Comparison of ENCODE assay signal across 21 cellular contexts in genomic region chr7:1916621-1916970, GRCh38.
DNase-seq lines count a peak whose midpoint lies in the region; ATAC-seq, FAIRE-seq and TF ChIP-seq lines count a peak whose summit lies in the region.
"Had no signal": no experiment of that assay in that cellular context is flagged by ENCODE, and none has a peak within 500 bp of the region (broad histone marks: within the 10 kb centered on the region; RNA-seq: fewer than 3 reads in every experiment).

No MANE protein-coding gene starts in this region.

- H4K20me1 ChIP-seq in GM23338 (replicated peaks; ENCODE audit: insufficient read depth), result no peaks in the 10 kb centered on the region
- peaks cover 2 to 5% of the 10 kb centered on the region in 2 experiments for H4K20me1 ChIP-seq in H1 (replicated peaks in 1 of 2; ENCODE audit: control insufficient read depth in 1 of 2, insufficient read depth in 2 of 2, low read length in 2 of 2)

- H3K27me3 Mint-ChIP-seq in CD14-positive monocyte (ENCODE audit: low read depth in 3 of 3) (peaks cover 0 to 5% (median 0%) of the 10 kb centered on the region in 3 donors), GM23338 (ENCODE audit: insufficient read depth, low read depth, poor library complexity) (peaks cover 1% of the 10 kb centered on the region)

- TF ChIP-seq RAD21 in H1 (IDR thresholded peaks at IDR 0.05 in 1 of 2, conservative IDR thresholded peaks at IDR 0.05 in 1 of 2; ENCODE audit: low read depth in 2 of 2, low read length in 2 of 2), result no peak

- POLR2A ChIA-PET in H1 (lab: Charles Lee; ENCODE audit: partially characterized antibody), result no interaction called here

- H3K4me1 Mint-ChIP-seq in CD14-positive monocyte (peaks cover 46% of the 10 kb centered on the region), GM23338 (peaks cover 4% of the 10 kb centered on the region)

- H3K4me1 ChIP-seq in GM23338 (ENCODE audit: insufficient read depth) (no peaks in the 10 kb centered on the region), H1 (replicated peaks in 1 of 4; ENCODE audit: control insufficient read depth in 3 of 4, insufficient read depth in 4 of 4, low read length in 3 of 4) (no peaks in the 10 kb centered on the region; a peak in 1 of 7 replicates), neuronal stem cell (ENCODE audit: control insufficient read depth in 2 of 2, insufficient read depth in 1 of 2, low read depth in 1 of 2, low read length in 2 of 2) (peaks cover 0 to 2% of the 10 kb centered on the region in 2 donors)
- H3K4me1 ChIP-seq: HAP-1, SJCRH30 had no signal

- H3K36me3 Mint-ChIP-seq in CD14-positive monocyte (peaks cover 20 to 33% of the 10 kb centered on the region in 2 donors), GM23338 (ENCODE audit: low read depth) (no peaks in the 10 kb centered on the region)

- no peak overlapping the region for H3K23ac ChIP-seq in H1 (ENCODE audit: insufficient read length)
- peak overlapping the region; percentile 86 for H3K23ac ChIP-seq in neuronal stem cell (ENCODE audit: low read depth, low read length, poor library complexity)

- H4K5ac ChIP-seq in H1 (ENCODE audit: insufficient read length, low read depth, low read length), result no peak overlapping the region

- H3K79me1 ChIP-seq in H1 (ENCODE audit: low read depth, low read length) (no peaks in the 10 kb centered on the region; the same call in 1 of the 2 replicates), neuronal stem cell (ENCODE audit: low read depth, low read length) (peaks cover 9% of the 10 kb centered on the region)

- intact Hi-C loops in CD14-positive monocyte (cut with micrococcal nuclease), result no loop called here

- no peak overlapping the region for H3K18ac ChIP-seq in H1 (ENCODE audit: extremely low read depth, low read length)
- no peak overlapping the region for H3K18ac ChIP-seq in neuronal stem cell (ENCODE audit: low read length)

- TF ChIP-seq CTCF in CD14-positive monocyte (IDR thresholded peaks at IDR 0.05) (no peak), GM23338 (conservative IDR thresholded peaks at IDR 0.05; ENCODE audit: low read depth in 2 of 2) (no peak), H1 (IDR thresholded peaks at IDR 0.05; ENCODE audit: control extremely low read depth in 1 of 3, insufficient read depth in 1 of 3, low read depth in 1 of 3, low read length in 3 of 3) (no peak)

- H3K14ac ChIP-seq in H1 (ENCODE audit: insufficient read length), result no peak overlapping the region
- peak overlapping the region; percentile 76 for H3K14ac ChIP-seq in neuronal stem cell (ENCODE audit: low read length)

- H3K27ac ChIP-seq in GM23338 (ENCODE audit: low read depth), result no peak overlapping the region
- H3K27ac ChIP-seq in H1 (ENCODE audit: low read depth, low read length), result no peak overlapping the region
- no peak overlapping the region for H3K27ac ChIP-seq in neuronal stem cell (replicated peaks; ENCODE audit: low read length)
- H3K27ac ChIP-seq: C4-2B, KMS-11, PC-9, SJCRH30 had no signal

- no peaks in the 10 kb centered on the region for H3K9me3 ChIP-seq in H1 (ENCODE audit: insufficient read depth in 2 of 2, low read depth in 1 of 2, low read length in 1 of 2)
- H3K9me3 ChIP-seq in neuronal stem cell (replicated peaks in 1 of 2; ENCODE audit: control insufficient read depth in 2 of 2, insufficient read depth in 1 of 2, low read depth in 1 of 2, low read length in 2 of 2), result no peaks in the 10 kb centered on the region
- H3K9me3 ChIP-seq: HAP-1, SJCRH30 had no signal

- no peak overlapping the region for H3K56ac ChIP-seq in H1 (replicated peaks; ENCODE audit: insufficient read length, low read depth, low read length)

- no peaks in the 10 kb centered on the region for H3K23me2 ChIP-seq in H1 (ENCODE audit: low read depth, low read length)

- H3K9me2 ChIP-seq in GM23338 (ENCODE audit: insufficient read depth), result no peaks in the 10 kb centered on the region

- H3K4ac ChIP-seq in H1 (replicated peaks; ENCODE audit: insufficient read length, low read depth, low read length) (no peak overlapping the region), neuronal stem cell (ENCODE audit: low read length) (no peak overlapping the region)

- H2BK15ac ChIP-seq in H1 (ENCODE audit: low read length) (no peak overlapping the region), neuronal stem cell (ENCODE audit: low read length) (no peak overlapping the region)

- H3K36me3 ChIP-seq in GM23338 (ENCODE audit: insufficient read depth) (no peaks in the 10 kb centered on the region), H1 (ENCODE audit: control insufficient read depth in 2 of 4, insufficient read depth in 4 of 4, low read length in 3 of 4) (no peaks in the 10 kb centered on the region), neuronal stem cell (replicated peaks in 1 of 2; ENCODE audit: control insufficient read depth in 2 of 2, insufficient read depth in 2 of 2, low read length in 2 of 2) (no peaks in the 10 kb centered on the region)
- H3K36me3 ChIP-seq: HAP-1, SJCRH30 had no signal

- no peak for FAIRE-seq in H1 (lab: Jason Lieb, UNC)
- FAIRE-seq: GM12892, GM19239 had no signal

- no peaks in the 10 kb centered on the region for H3K9me3 Mint-ChIP-seq in CD14-positive monocyte
- H3K9me3 Mint-ChIP-seq in GM23338, result no peaks in the 10 kb centered on the region; the same call in 2 of the 3 replicates
- H3K9me3 Mint-ChIP-seq: HFFc6, IgD-negative memory B cell had no signal

- H3K27me3 ChIP-seq in GM23338 (ENCODE audit: insufficient read depth) (no peaks in the 10 kb centered on the region), H1 (replicated peaks in 1 of 4; ENCODE audit: control insufficient read depth in 3 of 4, extremely low read depth in 1 of 4, insufficient read depth in 3 of 4, low read length in 3 of 4) (no peaks in the 10 kb centered on the region), neuronal stem cell (ENCODE audit: control insufficient read depth in 3 of 3, insufficient read depth in 3 of 3, low read depth in 1 of 3, low read length in 3 of 3) (no peaks in the 10 kb centered on the region)
- H3K27me3 ChIP-seq: SJCRH30 had no signal

- no peak overlapping the region for H3K4me3 Mint-ChIP-seq in CD14-positive monocyte
- H3K4me3 Mint-ChIP-seq in GM23338, result no peak overlapping the region
- H3K4me3 Mint-ChIP-seq: HFFc6, IgD-negative memory B cell had no signal

- no peaks in the 10 kb centered on the region for H3F3A ChIP-seq in GM23338 (replicated peaks; ENCODE audit: low read depth)

- H3K4me2 ChIP-seq in GM23338 (no peak overlapping the region), H1 (ENCODE audit: insufficient read depth in 1 of 2, low read depth in 2 of 2, low read length in 2 of 2) (no peak overlapping the region), neuronal stem cell (ENCODE audit: insufficient read depth, low read length, poor library complexity, severe bottlenecking) (no peak overlapping the region)
- H3K4me2 ChIP-seq: KMS-11, PC-9 had no signal

- TF ChIP-seq POLR2A in H1 (IDR thresholded peaks at IDR 0.05; ENCODE audit: control extremely low read depth in 1 of 2, low read depth in 2 of 2, low read length in 2 of 2), result no peak

- H3K4me3 ChIP-seq in GM23338, result no peak overlapping the region
- H3K4me3 ChIP-seq in H1 (ENCODE audit: extremely low read depth in 1 of 4, insufficient read depth in 2 of 4, low read depth in 3 of 4, low read length in 4 of 4), result no peak overlapping the region
- no peak overlapping the region for H3K4me3 ChIP-seq in neuronal stem cell (ENCODE audit: low read length in 2 of 2)
- H3K4me3 ChIP-seq: HAP-1, PC-9, SJCRH30 had no signal

- H2AFZ ChIP-seq in GM23338, result no peak overlapping the region
- H2AFZ ChIP-seq in H1 (ENCODE audit: low read length), result no peak overlapping the region
- H2AFZ ChIP-seq in neuronal stem cell (ENCODE audit: low read length), result no peak overlapping the region
- H2AFZ ChIP-seq: PC-9 had no signal

- H4K91ac ChIP-seq in H1 (replicated peaks; ENCODE audit: insufficient read length, low read length) (no peak overlapping the region), neuronal stem cell (ENCODE audit: low read depth, low read length, poor library complexity) (peak overlapping the region; percentile 22)

- WGBS in H1 (ENCODE audit: extremely low coverage in 1 of 2, insufficient coverage in 1 of 2, insufficient read length in 1 of 2, insufficient replicate concordance in 2 of 2, low coverage in 1 of 2, low lambda C conversion rate in 2 of 2, missing lambda C conversion rate in 1 of 2), 2 experiments, result 86% methylated on average over 9 of the region's 15 CpGs; no CpG with 5 or more reads in 1 of the 2 experiments
- no CpG with 5 or more reads among the region's 15 CpGs for WGBS in neuronal stem cell (ENCODE audit: extremely low coverage in 2 of 2, insufficient read length in 2 of 2, insufficient replicate concordance in 1 of 2), 2 donors

- H3K27ac Mint-ChIP-seq in CD14-positive monocyte (peak overlapping the region; percentile 43 to 92 (median 88)), GM23338 (peak overlapping the region; percentile 21)
- H3K27ac Mint-ChIP-seq: HFFc6, IgD-negative memory B cell had no signal

- CTCF ChIA-PET in H1 (lab: Charles Lee; ENCODE audit: partially characterized antibody), result interaction anchor here (0.7 kb wide), 1 partner anchor 25 kb away, joined by 3 read pairs; no protein-coding TSS in a partner anchor

- no peaks in the 10 kb centered on the region for H3K79me2 ChIP-seq in GM23338 (replicated peaks; ENCODE audit: insufficient read depth)
- no peaks in the 10 kb centered on the region for H3K79me2 ChIP-seq in H1 (ENCODE audit: control insufficient read depth in 1 of 2, insufficient read depth in 2 of 2, low read length in 2 of 2)

- H2BK120ac ChIP-seq in H1 (replicated peaks; ENCODE audit: low read depth, low read length), result no peak overlapping the region
- no peak overlapping the region for H2BK120ac ChIP-seq in neuronal stem cell (ENCODE audit: low read depth, low read length)

- H3K9ac ChIP-seq in H1 (replicated peaks in 1 of 4; ENCODE audit: extremely low read depth in 1 of 4, low read depth in 3 of 4, low read length in 3 of 4), result no peak overlapping the region
- H3K9ac ChIP-seq in neuronal stem cell (ENCODE audit: low read depth, low read length, poor library complexity), result no peak overlapping the region
- H3K9ac ChIP-seq: KMS-11 had no signal

- DNase-seq in CD14-positive monocyte (ENCODE audit: low spot score), result no peak
- DNase-seq in GM23338 (ENCODE audit: low spot score), result no peak
- no peak for DNase-seq in H1 (ENCODE audit: low read depth in 1 of 2, low spot score in 2 of 2)
- DNase-seq in neuronal stem cell (ENCODE audit: low spot score), result no peak
- no peak for DNase-seq in cerebellar cortex (ENCODE audit: low spot score)
- DNase-seq: Calu3, HFFc6, MM.1S, NCI-H2029, NCI-H526, PC-9, SJCRH30 had no signal

- no peak overlapping the region for H2BK20ac ChIP-seq in H1 (ENCODE audit: low read length)

- ATAC-seq in GM23338 (no peak), HG02870 (IDR thresholded peaks at IDR 0.05; ENCODE audit: unreplicated experiment) (no peak), GM21447 (IDR thresholded peaks at IDR 0.05; ENCODE audit: unreplicated experiment) (no peak)
- ATAC-seq: SK-N-SH treated with all-trans-retinoic acid at 6 μM for 48 hours had no signal

- H2BK12ac ChIP-seq in H1 (ENCODE audit: low read depth, low read length) (no peak overlapping the region), neuronal stem cell (ENCODE audit: low read length) (no peak overlapping the region)

- H4K8ac ChIP-seq in H1 (ENCODE audit: extremely low read depth, insufficient read depth, low read length) (no peak overlapping the region), neuronal stem cell (ENCODE audit: low read depth, low read length) (no peak overlapping the region)

- TF ChIP-seq EP300 in H1 (IDR thresholded peaks at IDR 0.05; ENCODE audit: borderline replicate concordance in 1 of 2, low read depth in 2 of 2, low read length in 2 of 2), result no peak

- H2BK5ac ChIP-seq in H1 (ENCODE audit: low read depth, low read length) (0 out of 2 replicates have a peak overlapping the region, but pooled peaks have one; percentile 30), neuronal stem cell (ENCODE audit: low read length) (peak overlapping the region; percentile 82)

- H2AK5ac ChIP-seq in H1 (ENCODE audit: low read depth, low read length), result no peak overlapping the region
- no peak overlapping the region for H2AK5ac ChIP-seq in neuronal stem cell (ENCODE audit: low read depth, low read length)
